Comparison of ENCODE assay signal across 1 cellular context in the genomic region with DNA sequence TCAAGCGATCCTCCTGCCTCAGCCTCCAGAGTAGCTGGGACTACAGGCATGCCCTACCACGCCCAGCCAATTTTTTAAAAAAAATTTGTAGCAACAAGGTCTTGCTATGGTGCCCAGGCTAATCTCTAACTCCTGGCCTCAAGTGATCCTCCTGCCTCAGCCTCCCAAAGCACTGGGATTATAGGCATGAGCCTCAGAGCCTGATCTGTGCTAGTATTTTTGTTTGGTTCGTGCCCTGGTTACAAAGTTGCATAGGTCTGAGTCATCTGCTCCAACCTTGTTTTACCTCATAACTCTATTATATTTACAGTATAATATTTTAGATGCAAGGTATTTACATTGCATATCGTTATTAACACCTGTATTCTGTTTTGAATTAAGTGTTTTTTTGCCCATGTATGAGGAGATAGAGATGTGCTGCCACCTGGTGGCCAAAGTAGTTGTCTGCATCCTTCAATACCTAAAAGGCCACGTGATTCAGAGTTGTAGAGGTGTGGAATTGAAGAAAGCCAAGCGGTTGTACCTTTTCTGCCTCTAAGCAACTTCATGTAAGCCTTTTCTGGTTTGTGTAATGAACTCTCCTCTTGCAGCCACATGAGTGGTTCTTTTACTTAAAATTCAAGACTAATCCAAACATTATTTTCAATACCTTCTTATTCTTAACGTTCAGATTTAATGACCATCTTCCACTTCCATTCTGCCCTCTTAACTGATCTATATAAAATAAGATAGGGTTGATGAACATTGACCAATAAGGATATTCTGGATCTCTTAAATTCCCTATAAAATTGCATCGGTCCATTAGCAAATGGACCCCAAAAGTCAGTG.
A peak's percentile ranks its signal among the peaks of the same experiment; 100 is the strongest.
TF ChIP-seq lines count a peak whose summit lies in the region.

No MANE protein-coding gene starts in this region.

TF ChIP-seq in K562, 482 proteins besides CTCF, POLR2A, EP300 and RAD21 (continued from another document):
- TF ChIP-seq ZNF398 (CRISPR knock-in tag; IDR thresholded peaks at IDR 0.05) (no peak), ZNF12 (CRISPR knock-in tag; IDR thresholded peaks at IDR 0.05) (no peak), RAD51 (IDR thresholded peaks at IDR 0.05; ENCODE audit: borderline replicate concordance, low read depth) (peak; percentile 89), CBFA2T2 (conservative IDR thresholded peaks at IDR 0.05) (peak; percentile 48), USF2 (CRISPR knock-in tag; IDR thresholded peaks at IDR 0.05) (peak; percentile 93), HLTF (IDR thresholded peaks at IDR 0.05) (no peak), SMC3 (conservative IDR thresholded peaks at IDR 0.05; ENCODE audit: insufficient read depth, low read depth, low read length) (peak; percentile 48; the same call in 1 of the 2 replicates), SAP30 (IDR thresholded peaks at IDR 0.05; ENCODE audit: borderline replicate concordance, insufficient read depth, low read depth, low read length, poor library complexity, severe bottlenecking) (no peak), ZNF583 (CRISPR knock-in tag; IDR thresholded peaks at IDR 0.05) (no peak), L3MBTL2 (IDR thresholded peaks at IDR 0.05) (peak; percentile 70)
- TF ChIP-seq, protein P1, sequence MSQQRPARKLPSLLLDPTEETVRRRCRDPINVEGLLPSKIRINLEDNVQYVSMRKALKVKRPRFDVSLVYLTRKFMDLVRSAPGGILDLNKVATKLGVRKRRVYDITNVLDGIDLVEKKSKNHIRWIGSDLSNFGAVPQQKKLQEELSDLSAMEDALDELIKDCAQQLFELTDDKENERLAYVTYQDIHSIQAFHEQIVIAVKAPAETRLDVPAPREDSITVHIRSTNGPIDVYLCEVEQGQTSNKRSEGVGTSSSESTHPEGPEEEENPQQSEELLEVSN (IDR thresholded peaks at IDR 0.05; ENCODE audit: borderline replicate concordance in 1 of 2, extremely low read depth in 1 of 2, insufficient read depth in 1 of 2, insufficient read length in 1 of 2, low read depth in 1 of 2, low read length in 1 of 2, poor library complexity in 1 of 2, severe bottlenecking in 1 of 2): peak in 1 of 2 experiments; percentile 40
- TF ChIP-seq, protein P2, sequence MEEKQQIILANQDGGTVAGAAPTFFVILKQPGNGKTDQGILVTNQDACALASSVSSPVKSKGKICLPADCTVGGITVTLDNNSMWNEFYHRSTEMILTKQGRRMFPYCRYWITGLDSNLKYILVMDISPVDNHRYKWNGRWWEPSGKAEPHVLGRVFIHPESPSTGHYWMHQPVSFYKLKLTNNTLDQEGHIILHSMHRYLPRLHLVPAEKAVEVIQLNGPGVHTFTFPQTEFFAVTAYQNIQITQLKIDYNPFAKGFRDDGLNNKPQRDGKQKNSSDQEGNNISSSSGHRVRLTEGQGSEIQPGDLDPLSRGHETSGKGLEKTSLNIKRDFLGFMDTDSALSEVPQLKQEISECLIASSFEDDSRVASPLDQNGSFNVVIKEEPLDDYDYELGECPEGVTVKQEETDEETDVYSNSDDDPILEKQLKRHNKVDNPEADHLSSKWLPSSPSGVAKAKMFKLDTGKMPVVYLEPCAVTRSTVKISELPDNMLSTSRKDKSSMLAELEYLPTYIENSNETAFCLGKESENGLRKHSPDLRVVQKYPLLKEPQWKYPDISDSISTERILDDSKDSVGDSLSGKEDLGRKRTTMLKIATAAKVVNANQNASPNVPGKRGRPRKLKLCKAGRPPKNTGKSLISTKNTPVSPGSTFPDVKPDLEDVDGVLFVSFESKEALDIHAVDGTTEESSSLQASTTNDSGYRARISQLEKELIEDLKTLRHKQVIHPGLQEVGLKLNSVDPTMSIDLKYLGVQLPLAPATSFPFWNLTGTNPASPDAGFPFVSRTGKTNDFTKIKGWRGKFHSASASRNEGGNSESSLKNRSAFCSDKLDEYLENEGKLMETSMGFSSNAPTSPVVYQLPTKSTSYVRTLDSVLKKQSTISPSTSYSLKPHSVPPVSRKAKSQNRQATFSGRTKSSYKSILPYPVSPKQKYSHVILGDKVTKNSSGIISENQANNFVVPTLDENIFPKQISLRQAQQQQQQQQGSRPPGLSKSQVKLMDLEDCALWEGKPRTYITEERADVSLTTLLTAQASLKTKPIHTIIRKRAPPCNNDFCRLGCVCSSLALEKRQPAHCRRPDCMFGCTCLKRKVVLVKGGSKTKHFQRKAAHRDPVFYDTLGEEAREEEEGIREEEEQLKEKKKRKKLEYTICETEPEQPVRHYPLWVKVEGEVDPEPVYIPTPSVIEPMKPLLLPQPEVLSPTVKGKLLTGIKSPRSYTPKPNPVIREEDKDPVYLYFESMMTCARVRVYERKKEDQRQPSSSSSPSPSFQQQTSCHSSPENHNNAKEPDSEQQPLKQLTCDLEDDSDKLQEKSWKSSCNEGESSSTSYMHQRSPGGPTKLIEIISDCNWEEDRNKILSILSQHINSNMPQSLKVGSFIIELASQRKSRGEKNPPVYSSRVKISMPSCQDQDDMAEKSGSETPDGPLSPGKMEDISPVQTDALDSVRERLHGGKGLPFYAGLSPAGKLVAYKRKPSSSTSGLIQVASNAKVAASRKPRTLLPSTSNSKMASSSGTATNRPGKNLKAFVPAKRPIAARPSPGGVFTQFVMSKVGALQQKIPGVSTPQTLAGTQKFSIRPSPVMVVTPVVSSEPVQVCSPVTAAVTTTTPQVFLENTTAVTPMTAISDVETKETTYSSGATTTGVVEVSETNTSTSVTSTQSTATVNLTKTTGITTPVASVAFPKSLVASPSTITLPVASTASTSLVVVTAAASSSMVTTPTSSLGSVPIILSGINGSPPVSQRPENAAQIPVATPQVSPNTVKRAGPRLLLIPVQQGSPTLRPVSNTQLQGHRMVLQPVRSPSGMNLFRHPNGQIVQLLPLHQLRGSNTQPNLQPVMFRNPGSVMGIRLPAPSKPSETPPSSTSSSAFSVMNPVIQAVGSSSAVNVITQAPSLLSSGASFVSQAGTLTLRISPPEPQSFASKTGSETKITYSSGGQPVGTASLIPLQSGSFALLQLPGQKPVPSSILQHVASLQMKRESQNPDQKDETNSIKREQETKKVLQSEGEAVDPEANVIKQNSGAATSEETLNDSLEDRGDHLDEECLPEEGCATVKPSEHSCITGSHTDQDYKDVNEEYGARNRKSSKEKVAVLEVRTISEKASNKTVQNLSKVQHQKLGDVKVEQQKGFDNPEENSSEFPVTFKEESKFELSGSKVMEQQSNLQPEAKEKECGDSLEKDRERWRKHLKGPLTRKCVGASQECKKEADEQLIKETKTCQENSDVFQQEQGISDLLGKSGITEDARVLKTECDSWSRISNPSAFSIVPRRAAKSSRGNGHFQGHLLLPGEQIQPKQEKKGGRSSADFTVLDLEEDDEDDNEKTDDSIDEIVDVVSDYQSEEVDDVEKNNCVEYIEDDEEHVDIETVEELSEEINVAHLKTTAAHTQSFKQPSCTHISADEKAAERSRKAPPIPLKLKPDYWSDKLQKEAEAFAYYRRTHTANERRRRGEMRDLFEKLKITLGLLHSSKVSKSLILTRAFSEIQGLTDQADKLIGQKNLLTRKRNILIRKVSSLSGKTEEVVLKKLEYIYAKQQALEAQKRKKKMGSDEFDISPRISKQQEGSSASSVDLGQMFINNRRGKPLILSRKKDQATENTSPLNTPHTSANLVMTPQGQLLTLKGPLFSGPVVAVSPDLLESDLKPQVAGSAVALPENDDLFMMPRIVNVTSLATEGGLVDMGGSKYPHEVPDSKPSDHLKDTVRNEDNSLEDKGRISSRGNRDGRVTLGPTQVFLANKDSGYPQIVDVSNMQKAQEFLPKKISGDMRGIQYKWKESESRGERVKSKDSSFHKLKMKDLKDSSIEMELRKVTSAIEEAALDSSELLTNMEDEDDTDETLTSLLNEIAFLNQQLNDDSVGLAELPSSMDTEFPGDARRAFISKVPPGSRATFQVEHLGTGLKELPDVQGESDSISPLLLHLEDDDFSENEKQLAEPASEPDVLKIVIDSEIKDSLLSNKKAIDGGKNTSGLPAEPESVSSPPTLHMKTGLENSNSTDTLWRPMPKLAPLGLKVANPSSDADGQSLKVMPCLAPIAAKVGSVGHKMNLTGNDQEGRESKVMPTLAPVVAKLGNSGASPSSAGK (IDR thresholded peaks at IDR 0.05): 0 out of 2 replicates have a peak, but pooled peaks have one; percentile 23
- TF ChIP-seq, protein P3, sequence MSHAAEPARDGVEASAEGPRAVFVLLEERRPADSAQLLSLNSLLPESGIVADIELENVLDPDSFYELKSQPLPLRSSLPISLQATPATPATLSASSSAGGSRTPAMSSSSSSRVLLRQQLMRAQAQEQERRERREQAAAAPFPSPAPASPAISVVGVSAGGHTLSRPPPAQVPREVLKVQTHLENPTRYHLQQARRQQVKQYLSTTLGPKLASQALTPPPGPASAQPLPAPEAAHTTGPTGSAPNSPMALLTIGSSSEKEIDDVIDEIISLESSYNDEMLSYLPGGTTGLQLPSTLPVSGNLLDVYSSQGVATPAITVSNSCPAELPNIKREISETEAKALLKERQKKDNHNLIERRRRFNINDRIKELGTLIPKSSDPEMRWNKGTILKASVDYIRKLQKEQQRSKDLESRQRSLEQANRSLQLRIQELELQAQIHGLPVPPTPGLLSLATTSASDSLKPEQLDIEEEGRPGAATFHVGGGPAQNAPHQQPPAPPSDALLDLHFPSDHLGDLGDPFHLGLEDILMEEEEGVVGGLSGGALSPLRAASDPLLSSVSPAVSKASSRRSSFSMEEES (CRISPR knock-in tag; IDR thresholded peaks at IDR 0.05): peak; percentile 74
